In genomic region chr19:45881909-45882528, GRCh38 we compare ENCODE assay signal across 1 cellular context.
A peak's percentile ranks its signal among the peaks of the same experiment; 100 is the strongest.
TF ChIP-seq lines count a peak whose summit lies in the region.

No MANE protein-coding gene starts in this region.

TF ChIP-seq in HepG2, 621 proteins besides CTCF, POLR2A, EP300 and RAD21 (continued from another document and continues in another):
- TF ChIP-seq ZNF75D (CRISPR knock-in tag; IDR thresholded peaks at IDR 0.05; ENCODE audit: borderline replicate concordance) (no peak), KDM3A (CRISPR knock-in tag; IDR thresholded peaks at IDR 0.05; ENCODE audit: low read depth) (no peak), CREB1 (IDR thresholded peaks at IDR 0.05) (no peak), CREB1 (CRISPR knock-in tag; IDR thresholded peaks at IDR 0.05) (no peak; the same call in 1 of the 2 replicates), ZNF121 (CRISPR knock-in tag; IDR thresholded peaks at IDR 0.05) (peak; percentile 79), PHF8 (CRISPR knock-in tag; IDR thresholded peaks at IDR 0.05) (no peak), ZNF441 (CRISPR knock-in tag; IDR thresholded peaks at IDR 0.05; ENCODE audit: borderline replicate concordance) (no peak), PAF1 (CRISPR knock-in tag; IDR thresholded peaks at IDR 0.05) (no peak), ZNF660 (CRISPR knock-in tag; IDR thresholded peaks at IDR 0.05; ENCODE audit: borderline replicate concordance, low read depth) (no peak), MZF1 (CRISPR knock-in tag; IDR thresholded peaks at IDR 0.05; ENCODE audit: borderline replicate concordance) (no peak), REXO4 (CRISPR knock-in tag; IDR thresholded peaks at IDR 0.05; ENCODE audit: borderline replicate concordance) (no peak), REPIN1 (CRISPR knock-in tag; IDR thresholded peaks at IDR 0.05; ENCODE audit: borderline replicate concordance, low read depth) (0 out of 2 replicates have a peak, but pooled peaks have one; percentile 65), ATF6 (CRISPR knock-in tag; conservative IDR thresholded peaks at IDR 0.05) (no peak), RFX5 (IDR thresholded peaks at IDR 0.05; ENCODE audit: low read depth, low read length) (no peak), SALL2 (CRISPR knock-in tag; IDR thresholded peaks at IDR 0.05) (no peak), ZFP36L1 (CRISPR knock-in tag; IDR thresholded peaks at IDR 0.05) (no peak), ZZZ3 (CRISPR knock-in tag; IDR thresholded peaks at IDR 0.05; ENCODE audit: borderline replicate concordance) (no peak), ZMYM4 (CRISPR knock-in tag; IDR thresholded peaks at IDR 0.05) (peak; percentile 62), ZNF484 (CRISPR knock-in tag; IDR thresholded peaks at IDR 0.05; ENCODE audit: borderline replicate concordance, low read depth) (no peak), SP5 (CRISPR knock-in tag; IDR thresholded peaks at IDR 0.05; ENCODE audit: borderline replicate concordance, low read depth) (peak; percentile 81; the same call in 1 of the 2 replicates), BCL6 (CRISPR knock-in tag; IDR thresholded peaks at IDR 0.05) (peak; percentile 61; the same call in 1 of the 2 replicates), ZNF572 (CRISPR knock-in tag; IDR thresholded peaks at IDR 0.05) (0 out of 2 replicates have a peak, but pooled peaks have one; percentile 30), ZNF460 (CRISPR knock-in tag; IDR thresholded peaks at IDR 0.05; ENCODE audit: borderline replicate concordance) (no peak), FLYWCH1 (CRISPR knock-in tag; IDR thresholded peaks at IDR 0.05) (no peak), AHR (CRISPR knock-in tag; IDR thresholded peaks at IDR 0.05) (no peak), SMAD9 (CRISPR knock-in tag; IDR thresholded peaks at IDR 0.05) (no peak), TEAD3 (CRISPR knock-in tag; optimal IDR thresholded peaks at IDR 0.05; ENCODE audit: borderline replicate concordance) (no peak), GATAD1 (CRISPR knock-in tag; IDR thresholded peaks at IDR 0.05) (peak; percentile 44; the same call in 1 of the 2 replicates), PHF5A (CRISPR knock-in tag; IDR thresholded peaks at IDR 0.05; ENCODE audit: low read depth, unreplicated experiment) (peak; percentile 71), GZF1 (CRISPR knock-in tag; IDR thresholded peaks at IDR 0.05) (no peak), RXRA (CRISPR knock-in tag; IDR thresholded peaks at IDR 0.05) (peak; percentile 69; the same call in 1 of the 2 replicates), ARNTL (CRISPR knock-in tag; IDR thresholded peaks at IDR 0.05) (peak; percentile 46; the same call in 1 of the 2 replicates), SRSF4 (IDR thresholded peaks at IDR 0.05; ENCODE audit: low read depth, low read length, poor library complexity, severe bottlenecking) (no peak)
- TF ChIP-seq, protein P1, sequence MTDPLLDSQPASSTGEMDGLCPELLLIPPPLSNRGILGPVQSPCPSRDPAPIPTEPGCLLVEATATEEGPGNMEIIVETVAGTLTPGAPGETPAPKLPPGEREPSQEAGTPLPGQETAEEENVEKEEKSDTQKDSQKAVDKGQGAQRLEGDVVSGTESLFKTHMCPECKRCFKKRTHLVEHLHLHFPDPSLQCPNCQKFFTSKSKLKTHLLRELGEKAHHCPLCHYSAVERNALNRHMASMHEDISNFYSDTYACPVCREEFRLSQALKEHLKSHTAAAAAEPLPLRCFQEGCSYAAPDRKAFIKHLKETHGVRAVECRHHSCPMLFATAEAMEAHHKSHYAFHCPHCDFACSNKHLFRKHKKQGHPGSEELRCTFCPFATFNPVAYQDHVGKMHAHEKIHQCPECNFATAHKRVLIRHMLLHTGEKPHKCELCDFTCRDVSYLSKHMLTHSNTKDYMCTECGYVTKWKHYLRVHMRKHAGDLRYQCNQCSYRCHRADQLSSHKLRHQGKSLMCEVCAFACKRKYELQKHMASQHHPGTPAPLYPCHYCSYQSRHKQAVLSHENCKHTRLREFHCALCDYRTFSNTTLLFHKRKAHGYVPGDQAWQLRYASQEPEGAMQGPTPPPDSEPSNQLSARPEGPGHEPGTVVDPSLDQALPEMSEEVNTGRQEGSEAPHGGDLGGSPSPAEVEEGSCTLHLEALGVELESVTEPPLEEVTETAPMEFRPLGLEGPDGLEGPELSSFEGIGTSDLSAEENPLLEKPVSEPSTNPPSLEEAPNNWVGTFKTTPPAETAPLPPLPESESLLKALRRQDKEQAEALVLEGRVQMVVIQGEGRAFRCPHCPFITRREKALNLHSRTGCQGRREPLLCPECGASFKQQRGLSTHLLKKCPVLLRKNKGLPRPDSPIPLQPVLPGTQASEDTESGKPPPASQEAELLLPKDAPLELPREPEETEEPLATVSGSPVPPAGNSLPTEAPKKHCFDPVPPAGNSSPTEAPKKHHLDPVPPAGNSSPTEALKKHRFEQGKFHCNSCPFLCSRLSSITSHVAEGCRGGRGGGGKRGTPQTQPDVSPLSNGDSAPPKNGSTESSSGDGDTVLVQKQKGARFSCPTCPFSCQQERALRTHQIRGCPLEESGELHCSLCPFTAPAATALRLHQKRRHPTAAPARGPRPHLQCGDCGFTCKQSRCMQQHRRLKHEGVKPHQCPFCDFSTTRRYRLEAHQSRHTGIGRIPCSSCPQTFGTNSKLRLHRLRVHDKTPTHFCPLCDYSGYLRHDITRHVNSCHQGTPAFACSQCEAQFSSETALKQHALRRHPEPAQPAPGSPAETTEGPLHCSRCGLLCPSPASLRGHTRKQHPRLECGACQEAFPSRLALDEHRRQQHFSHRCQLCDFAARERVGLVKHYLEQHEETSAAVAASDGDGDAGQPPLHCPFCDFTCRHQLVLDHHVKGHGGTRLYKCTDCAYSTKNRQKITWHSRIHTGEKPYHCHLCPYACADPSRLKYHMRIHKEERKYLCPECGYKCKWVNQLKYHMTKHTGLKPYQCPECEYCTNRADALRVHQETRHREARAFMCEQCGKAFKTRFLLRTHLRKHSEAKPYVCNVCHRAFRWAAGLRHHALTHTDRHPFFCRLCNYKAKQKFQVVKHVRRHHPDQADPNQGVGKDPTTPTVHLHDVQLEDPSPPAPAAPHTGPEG (CRISPR knock-in tag; IDR thresholded peaks at IDR 0.05) = no peak
- TF ChIP-seq, protein P2, sequence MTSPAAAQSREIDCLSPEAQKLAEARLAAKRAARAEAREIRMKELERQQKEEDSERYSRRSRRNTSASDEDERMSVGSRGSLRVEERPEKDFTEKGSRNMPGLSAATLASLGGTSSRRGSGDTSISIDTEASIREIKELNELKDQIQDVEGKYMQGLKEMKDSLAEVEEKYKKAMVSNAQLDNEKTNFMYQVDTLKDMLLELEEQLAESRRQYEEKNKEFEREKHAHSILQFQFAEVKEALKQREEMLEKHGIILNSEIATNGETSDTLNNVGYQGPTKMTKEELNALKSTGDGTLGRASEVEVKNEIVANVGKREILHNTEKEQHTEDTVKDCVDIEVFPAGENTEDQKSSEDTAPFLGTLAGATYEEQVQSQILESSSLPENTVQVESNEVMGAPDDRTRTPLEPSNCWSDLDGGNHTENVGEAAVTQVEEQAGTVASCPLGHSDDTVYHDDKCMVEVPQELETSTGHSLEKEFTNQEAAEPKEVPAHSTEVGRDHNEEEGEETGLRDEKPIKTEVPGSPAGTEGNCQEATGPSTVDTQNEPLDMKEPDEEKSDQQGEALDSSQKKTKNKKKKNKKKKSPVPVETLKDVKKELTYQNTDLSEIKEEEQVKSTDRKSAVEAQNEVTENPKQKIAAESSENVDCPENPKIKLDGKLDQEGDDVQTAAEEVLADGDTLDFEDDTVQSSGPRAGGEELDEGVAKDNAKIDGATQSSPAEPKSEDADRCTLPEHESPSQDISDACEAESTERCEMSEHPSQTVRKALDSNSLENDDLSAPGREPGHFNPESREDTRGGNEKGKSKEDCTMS (CRISPR knock-in tag; conservative IDR thresholded peaks at IDR 0.05) = no peak
- TF ChIP-seq, protein P3, sequence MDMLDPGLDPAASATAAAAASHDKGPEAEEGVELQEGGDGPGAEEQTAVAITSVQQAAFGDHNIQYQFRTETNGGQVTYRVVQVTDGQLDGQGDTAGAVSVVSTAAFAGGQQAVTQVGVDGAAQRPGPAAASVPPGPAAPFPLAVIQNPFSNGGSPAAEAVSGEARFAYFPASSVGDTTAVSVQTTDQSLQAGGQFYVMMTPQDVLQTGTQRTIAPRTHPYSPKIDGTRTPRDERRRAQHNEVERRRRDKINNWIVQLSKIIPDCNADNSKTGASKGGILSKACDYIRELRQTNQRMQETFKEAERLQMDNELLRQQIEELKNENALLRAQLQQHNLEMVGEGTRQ (IDR thresholded peaks at IDR 0.05; ENCODE audit: low read depth, low read length) = no peak
- TF ChIP-seq, protein P3 (CRISPR knock-in tag; IDR thresholded peaks at IDR 0.05; ENCODE audit: borderline replicate concordance) = no peak
- TF ChIP-seq, protein P4, sequence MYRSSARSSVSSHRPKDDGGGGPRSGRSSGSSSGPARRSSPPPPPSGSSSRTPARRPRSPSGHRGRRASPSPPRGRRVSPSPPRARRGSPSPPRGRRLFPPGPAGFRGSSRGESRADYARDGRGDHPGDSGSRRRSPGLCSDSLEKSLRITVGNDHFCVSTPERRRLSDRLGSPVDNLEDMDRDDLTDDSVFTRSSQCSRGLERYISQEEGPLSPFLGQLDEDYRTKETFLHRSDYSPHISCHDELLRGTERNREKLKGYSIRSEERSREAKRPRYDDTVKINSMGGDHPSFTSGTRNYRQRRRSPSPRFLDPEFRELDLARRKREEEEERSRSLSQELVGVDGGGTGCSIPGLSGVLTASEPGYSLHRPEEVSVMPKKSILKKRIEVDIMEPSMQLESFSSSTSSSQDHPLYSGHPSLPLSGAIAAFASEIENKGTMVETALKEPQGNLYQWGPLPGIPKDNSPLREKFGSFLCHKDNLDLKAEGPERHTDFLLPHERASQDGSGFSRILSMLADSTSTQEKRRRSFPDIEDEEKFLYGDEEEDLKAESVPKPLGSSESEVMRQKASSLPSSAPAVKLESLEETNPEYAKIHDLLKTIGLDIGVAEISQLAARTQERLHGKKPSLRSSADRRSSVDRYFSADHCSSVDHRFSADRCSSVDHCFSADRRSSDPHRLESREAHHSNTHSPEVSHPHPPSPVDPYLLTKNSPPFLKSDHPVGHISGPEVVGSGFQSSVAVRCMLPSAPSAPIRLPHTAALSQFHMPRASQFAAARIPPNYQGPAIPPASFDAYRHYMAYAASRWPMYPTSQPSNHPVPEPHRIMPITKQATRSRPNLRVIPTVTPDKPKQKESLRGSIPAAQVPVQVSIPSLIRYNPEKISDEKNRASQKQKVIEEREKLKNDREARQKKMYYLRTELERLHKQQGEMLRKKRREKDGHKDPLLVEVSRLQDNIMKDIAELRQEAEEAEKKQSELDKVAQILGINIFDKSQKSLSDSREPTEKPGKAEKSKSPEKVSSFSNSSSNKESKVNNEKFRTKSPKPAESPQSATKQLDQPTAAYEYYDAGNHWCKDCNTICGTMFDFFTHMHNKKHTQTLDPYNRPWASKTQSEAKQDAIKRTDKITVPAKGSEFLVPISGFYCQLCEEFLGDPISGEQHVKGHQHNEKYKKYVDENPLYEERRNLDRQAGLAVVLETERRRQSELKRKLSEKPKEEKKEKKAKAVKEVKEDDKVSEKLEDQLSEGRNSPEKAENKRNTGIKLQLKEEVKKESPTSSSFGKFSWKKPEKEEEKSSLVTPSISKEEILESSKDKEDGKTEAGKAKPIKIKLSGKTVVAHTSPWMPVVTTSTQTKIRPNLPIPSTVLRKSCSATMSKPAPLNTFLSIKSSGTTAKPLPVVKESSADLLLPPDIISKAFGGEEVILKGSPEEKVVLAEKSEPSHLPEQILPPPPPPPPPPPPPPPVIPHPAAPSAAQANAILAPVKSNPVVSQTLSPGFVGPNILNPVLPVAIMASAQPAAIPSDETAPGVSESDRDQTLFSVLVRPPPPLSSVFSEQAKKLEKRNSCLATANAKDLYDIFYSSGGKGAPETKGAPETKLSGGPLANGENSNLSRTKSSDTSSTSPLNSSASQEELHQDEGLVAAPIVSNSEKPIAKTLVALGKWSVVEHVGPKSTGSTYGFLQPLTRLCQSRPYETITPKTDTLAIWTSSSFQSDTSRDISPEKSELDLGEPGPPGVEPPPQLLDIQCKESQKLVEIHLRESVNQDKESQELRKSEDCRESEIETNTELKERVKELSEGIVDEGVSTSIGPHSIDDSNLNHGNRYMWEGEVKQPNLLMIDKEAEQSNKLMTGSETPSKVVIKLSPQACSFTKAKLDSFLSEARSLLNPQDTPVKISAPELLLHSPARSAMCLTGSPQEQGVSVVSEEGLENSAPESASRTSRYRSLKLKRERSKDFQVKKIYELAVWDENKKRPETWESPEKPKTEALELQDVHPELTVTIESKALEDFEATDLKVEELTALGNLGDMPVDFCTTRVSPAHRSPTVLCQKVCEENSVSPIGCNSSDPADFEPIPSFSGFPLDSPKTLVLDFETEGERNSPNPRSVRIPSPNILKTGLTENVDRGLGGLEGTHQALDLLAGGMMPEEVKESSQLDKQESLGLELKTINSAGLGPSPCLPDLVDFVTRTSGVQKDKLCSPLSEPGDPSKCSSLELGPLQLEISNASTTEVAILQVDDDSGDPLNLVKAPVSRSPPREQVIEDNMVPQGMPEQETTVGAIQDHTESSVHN (CRISPR knock-in tag; IDR thresholded peaks at IDR 0.05) = no peak
- TF ChIP-seq, protein P5, sequence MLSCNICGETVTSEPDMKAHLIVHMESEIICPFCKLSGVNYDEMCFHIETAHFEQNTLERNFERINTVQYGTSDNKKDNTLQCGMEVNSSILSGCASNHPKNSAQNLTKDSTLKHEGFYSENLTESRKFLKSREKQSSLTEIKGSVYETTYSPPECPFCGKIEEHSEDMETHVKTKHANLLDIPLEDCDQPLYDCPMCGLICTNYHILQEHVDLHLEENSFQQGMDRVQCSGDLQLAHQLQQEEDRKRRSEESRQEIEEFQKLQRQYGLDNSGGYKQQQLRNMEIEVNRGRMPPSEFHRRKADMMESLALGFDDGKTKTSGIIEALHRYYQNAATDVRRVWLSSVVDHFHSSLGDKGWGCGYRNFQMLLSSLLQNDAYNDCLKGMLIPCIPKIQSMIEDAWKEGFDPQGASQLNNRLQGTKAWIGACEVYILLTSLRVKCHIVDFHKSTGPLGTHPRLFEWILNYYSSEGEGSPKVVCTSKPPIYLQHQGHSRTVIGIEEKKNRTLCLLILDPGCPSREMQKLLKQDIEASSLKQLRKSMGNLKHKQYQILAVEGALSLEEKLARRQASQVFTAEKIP (CRISPR knock-in tag; IDR thresholded peaks at IDR 0.05; ENCODE audit: borderline replicate concordance) = no peak
